In the genomic region with DNA sequence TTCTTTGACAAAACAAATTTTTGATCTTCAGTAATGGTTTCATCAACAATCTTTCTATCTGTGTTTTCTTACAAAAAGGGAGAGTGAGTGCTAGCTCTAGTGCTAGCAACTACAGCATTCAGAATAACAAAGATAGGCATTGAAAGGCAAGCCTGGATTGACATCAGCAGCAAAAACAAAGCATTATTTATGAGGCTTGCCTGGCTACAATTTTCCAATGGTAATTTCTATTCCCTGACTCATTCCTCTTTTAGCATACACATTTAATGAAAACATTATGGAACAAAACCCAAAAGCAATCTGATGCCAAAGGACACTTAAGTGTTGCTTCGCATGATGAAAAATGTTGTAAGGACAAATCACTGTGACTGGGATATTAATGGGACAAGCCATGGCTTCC, we compare ENCODE assay signal across 17 cellular contexts.
A peak's percentile ranks its signal among the peaks of the same experiment; 100 is the strongest.
DNase-seq lines count a peak whose midpoint lies in the region; FAIRE-seq and TF ChIP-seq lines count a peak whose summit lies in the region.
"Had no signal": no experiment of that assay in that cellular context is flagged by ENCODE, and none has a peak within 500 bp of the region (broad histone marks: within the 10 kb centered on the region; RNA-seq: fewer than 3 reads in every experiment).

No MANE protein-coding gene starts in this region.

- no peak for TF ChIP-seq CTCF in fibroblast of mammary gland (conservative IDR thresholded peaks at IDR 0.05; ENCODE audit: control insufficient read depth, insufficient read depth, low read depth, low read length)
- no peak for TF ChIP-seq CTCF in osteocyte (IDR thresholded peaks at IDR 0.05)
- TF ChIP-seq CTCF in sigmoid colon (IDR thresholded peaks at IDR 0.05) = no peak

- H3K9me3 ChIP-seq in sigmoid colon = no peaks in the 10 kb centered on the region
- H3K9me3 ChIP-seq: gastroesophageal sphincter, upper lobe of right lung had no signal

- H3K4me1 ChIP-seq in sigmoid colon = no peaks in the 10 kb centered on the region
- H3K4me1 ChIP-seq: gastroesophageal sphincter, upper lobe of right lung had no signal

- 88% methylated on average over 1 of the region's 1 CpG for WGBS in sigmoid colon, 2 donors

- no peaks in the 10 kb centered on the region for H3K36me3 Mint-ChIP-seq in osteocyte (ENCODE audit: unreplicated experiment)
- H3K36me3 Mint-ChIP-seq: CD14-positive monocyte had no signal

- H3K27me3 ChIP-seq in sigmoid colon = no peaks in the 10 kb centered on the region
- H3K27me3 ChIP-seq: upper lobe of right lung had no signal

- intact Hi-C loops in sigmoid colon (cut with DNase I) = no loop called here

- no peak for TF ChIP-seq EP300 in sigmoid colon (IDR thresholded peaks at IDR 0.05)

- TF ChIP-seq POLR2A in H54 (IDR thresholded peaks at IDR 0.05; ENCODE audit: low read depth, low read length) (no peak), sigmoid colon (IDR thresholded peaks at IDR 0.05) (no peak)

- no peak overlapping the region for H3K4me3 Mint-ChIP-seq in osteocyte (ENCODE audit: unreplicated experiment)
- H3K4me3 Mint-ChIP-seq: CD14-positive monocyte; T-helper 2 cell treated with Interferon-gamma antibody and Interleukin-4, amounts not matched to agents 5 μg/mL and 100 μg/mL, for 36 hours had no signal

- H3K4me1 Mint-ChIP-seq in osteocyte (ENCODE audit: unreplicated experiment) = peaks cover 7% of the 10 kb centered on the region

- H3K4me3 ChIP-seq in fibroblast of mammary gland (ENCODE audit: control insufficient read depth, low read depth, low read length) = no peak overlapping the region
- no peak overlapping the region for H3K4me3 ChIP-seq in sigmoid colon
- H3K4me3 ChIP-seq: gastroesophageal sphincter, GM12878, upper lobe of right lung had no signal

- DNase-seq in H54 (ENCODE audit: insufficient read length, low spot score) (no peak), RPMI7951 (ENCODE audit: low read depth) (peak; percentile 36), fibroblast of mammary gland (ENCODE audit: low read depth) (peak; percentile 71), osteocyte (ENCODE audit: extremely low spot score, unreplicated experiment) (no peak), germinal center (ENCODE audit: low spot score) (no peak), iPS-NIHi11 (ENCODE audit: low spot score) (no peak), sigmoid colon (no peak)
- DNase-seq in central memory CD4-positive, alpha-beta T cell = no peak
- DNase-seq: activated CD4-positive, alpha-beta T cell treated with anti-CD3 and anti-CD28 coated beads for 4 hours; dermis blood vessel endothelial cell; kidney; upper lobe of right lung had no signal

- peak; percentile 23 for FAIRE-seq in H54 (lab: Jason Lieb, UNC)
- FAIRE-seq: GM12878, HepG2, kidney had no signal

- H3K36me3 ChIP-seq in sigmoid colon = no peaks in the 10 kb centered on the region
- H3K36me3 ChIP-seq: gastroesophageal sphincter, upper lobe of right lung had no signal

- H3K9me3 Mint-ChIP-seq in osteocyte (ENCODE audit: unreplicated experiment) = no peaks in the 10 kb centered on the region
- H3K9me3 Mint-ChIP-seq: T-helper 2 cell treated with Interferon-gamma antibody and Interleukin-4, amounts not matched to agents 5 μg/mL and 100 μg/mL, for 36 hours had no signal

- peak overlapping the region; percentile 68 for H3K27ac Mint-ChIP-seq in osteocyte (ENCODE audit: unreplicated experiment)
- H3K27ac Mint-ChIP-seq: CD14-positive monocyte; T-helper 2 cell treated with Interferon-gamma antibody and Interleukin-4, amounts not matched to agents 5 μg/mL and 100 μg/mL, for 36 hours had no signal

- H3K27ac ChIP-seq in sigmoid colon = no peak overlapping the region
- H3K27ac ChIP-seq: gastroesophageal sphincter, upper lobe of right lung had no signal

- H3K27me3 Mint-ChIP-seq in osteocyte (ENCODE audit: unreplicated experiment) = no peaks in the 10 kb centered on the region

Comparison
In these comparisons a context has a peak if more than half of its experiments do, and no peak if none do; other contexts are left out.
1. DNase-seq: peak in RPMI7951 (single experiment) and fibroblast of mammary gland (single experiment); none in H54 (single experiment), osteocyte (single experiment), central memory CD4-positive, alpha-beta T cell (single experiment), germinal center (single experiment), iPS-NIHi11 (single experiment) and sigmoid colon (single experiment).